27 cellular contexts compared by ENCODE assay signal in the genomic region with DNA sequence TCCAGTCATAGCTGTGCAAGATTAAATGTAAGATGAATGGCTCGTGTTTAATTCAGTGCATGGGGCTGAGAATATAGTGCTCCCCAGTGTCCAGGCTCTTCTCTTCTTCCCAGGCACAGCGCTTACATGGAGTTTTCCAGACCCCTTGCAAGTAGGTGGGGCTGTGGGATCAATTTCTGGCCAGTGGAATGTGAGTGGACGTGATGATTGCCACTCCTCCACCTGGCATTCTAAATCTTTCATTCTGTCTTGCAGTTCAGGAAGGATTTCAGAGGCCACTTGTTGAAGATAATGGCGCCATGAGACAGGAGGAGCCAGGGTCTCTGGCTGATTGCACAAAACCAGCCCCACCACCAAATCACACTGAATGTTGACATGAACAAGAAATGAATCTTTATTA. TPM values are rescaled to one million over a fixed set of nuclear protein-coding genes. Genes with fewer than 3 reads are reported as not detected.
"Had no signal": no experiment of that assay in that cellular context is flagged by ENCODE, and none has a peak within 500 bp of the region (broad histone marks: within the 10 kb centered on the region; RNA-seq: fewer than 3 reads in every experiment).

No MANE protein-coding gene starts in this region.

- H3K9me3 Mint-ChIP-seq: activated B cell treated with CpG ODN at 0.5 μM for 24 hours; activated CD4-positive, alpha-beta memory T cell treated with anti-CD3 and anti-CD28 coated beads, Interleukin-2, amount 10 ng/mL, durations not matched to agents 7 days and 5 days; activated naive CD4-positive, alpha-beta T cell treated with anti-CD3 and anti-CD28 coated beads for 36 hours; activated T-helper 17 cell treated with anti-CD3 and anti-CD28 coated beads, Interleukin-2, amount 50 U/mL, for 72 hours; central memory CD8-positive, alpha-beta T cell had no signal

- H3K27ac Mint-ChIP-seq: activated B cell treated with CpG ODN at 0.5 μM for 24 hours; activated CD4-positive, alpha-beta memory T cell treated with anti-CD3 and anti-CD28 coated beads, Interleukin-2, amount 10 ng/mL, durations not matched to agents 7 days and 5 days; activated naive CD4-positive, alpha-beta T cell treated with anti-CD3 and anti-CD28 coated beads for 36 hours; activated naive CD8-positive, alpha-beta T cell; activated T-helper 17 cell treated with anti-CD3 and anti-CD28 coated beads, Interleukin-2, amount 50 U/mL, for 72 hours; brain had no signal

- H3K4me1 Mint-ChIP-seq: activated CD4-positive, alpha-beta memory T cell treated with anti-CD3 and anti-CD28 coated beads, Interleukin-2, amount 10 ng/mL, durations not matched to agents 7 days and 5 days; activated T-helper 17 cell treated with anti-CD3 and anti-CD28 coated beads, Interleukin-2, amount 50 U/mL, for 72 hours; brain; central memory CD8-positive, alpha-beta T cell had no signal

- H3K27ac ChIP-seq: SK-N-MC had no signal

- H3K4me3 ChIP-seq: SK-N-MC had no signal

- ATAC-seq: activated T-helper 17 cell treated with anti-CD3 and anti-CD28 coated beads, Interleukin-2, amount 50 U/mL, for 72 hours; Right ventricle myocardium inferior had no signal

- H3K36me3 Mint-ChIP-seq: activated naive CD8-positive, alpha-beta T cell; brain had no signal

- H3K4me3 Mint-ChIP-seq: activated B cell treated with CpG ODN at 0.5 μM for 24 hours; activated CD4-positive, alpha-beta memory T cell treated with anti-CD3 and anti-CD28 coated beads, Interleukin-2, amount 10 ng/mL, durations not matched to agents 7 days and 5 days; activated naive CD4-positive, alpha-beta T cell treated with anti-CD3 and anti-CD28 coated beads for 36 hours; activated naive CD8-positive, alpha-beta T cell; activated T-helper 17 cell treated with anti-CD3 and anti-CD28 coated beads, Interleukin-2, amount 50 U/mL, for 72 hours; brain; central memory CD8-positive, alpha-beta T cell had no signal

- DNase-seq: activated B cell treated with CpG ODN at 0.5 μM for 24 hours; activated CD4-positive, alpha-beta memory T cell treated with anti-CD3 and anti-CD28 coated beads, Interleukin-2, amount 10 ng/mL, durations not matched to agents 7 days and 5 days; activated CD4-positive, alpha-beta T cell treated with anti-CD3 and anti-CD28 coated beads for 1 hour; activated CD4-positive, alpha-beta T cell treated with anti-CD3 and anti-CD28 coated beads, Interleukin-2, amount 50 U/mL, for 1 hour; activated gamma-delta T cell; activated naive CD4-positive, alpha-beta T cell treated with anti-CD3 and anti-CD28 coated beads for 36 hours; activated T-cell treated with anti-CD3 and anti-CD28 coated beads for 4 hours; activated T-cell treated with anti-CD3 and anti-CD28 coated beads, Interleukin-2, amount 50 U/mL, for 48 hours; amygdala; IMR-90; KG1; NCI-H1092; NCI-H1417; NCI-H1930; NCI-H2171; NCI-H2227 treated with DMSO at 0.1 percent for 48 hours; NCI-H446 treated with DMSO at 0.1 percent for 48 hours; NCI-H524 treated with DMSO at 0.1 percent for 48 hours; RPMI8226; T-helper 1 cell had no signal

RNA-seq across cellular contexts. Expression of a gene that starts 7.2 kb away (rescaled TPM):
- total RNA-seq: IMR-90, LHCN-M2 had no signal
- polyA plus RNA-seq: IMR-90 had no signal
